1 cellular context compared by ENCODE assay signal in the genomic region with DNA sequence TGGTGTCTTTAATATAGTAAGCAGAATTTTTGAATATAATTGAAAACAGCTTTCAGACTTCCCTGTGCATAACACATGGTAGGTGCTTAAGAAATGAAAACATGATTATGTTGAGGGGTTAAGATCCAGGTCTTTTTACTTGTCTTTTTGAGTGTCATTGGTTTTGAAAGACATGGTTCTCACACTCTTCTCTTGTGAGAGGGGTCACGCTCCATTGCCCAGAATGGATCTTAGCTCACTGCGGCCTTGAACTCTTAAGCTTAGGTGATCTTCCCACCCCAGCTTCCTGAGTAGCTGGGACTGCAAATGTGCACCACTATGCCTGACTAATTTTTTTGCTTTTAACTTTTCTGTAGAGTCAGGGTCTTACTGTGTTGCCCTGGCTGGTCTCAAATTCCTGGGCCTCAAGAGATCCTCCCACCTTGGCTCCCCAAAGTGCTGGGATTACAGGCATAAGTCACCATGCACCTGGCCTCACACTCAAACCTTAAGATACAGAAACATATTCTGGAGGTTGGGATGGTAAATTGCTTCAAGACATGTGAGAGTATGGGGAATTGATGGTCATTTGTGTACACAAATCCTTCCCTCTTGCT.
TF ChIP-seq lines count a peak whose summit lies in the region.

No MANE protein-coding gene starts in this region.

TF ChIP-seq in K562, 482 proteins besides CTCF, POLR2A, EP300 and RAD21:
- TF ChIP-seq, protein P1, sequence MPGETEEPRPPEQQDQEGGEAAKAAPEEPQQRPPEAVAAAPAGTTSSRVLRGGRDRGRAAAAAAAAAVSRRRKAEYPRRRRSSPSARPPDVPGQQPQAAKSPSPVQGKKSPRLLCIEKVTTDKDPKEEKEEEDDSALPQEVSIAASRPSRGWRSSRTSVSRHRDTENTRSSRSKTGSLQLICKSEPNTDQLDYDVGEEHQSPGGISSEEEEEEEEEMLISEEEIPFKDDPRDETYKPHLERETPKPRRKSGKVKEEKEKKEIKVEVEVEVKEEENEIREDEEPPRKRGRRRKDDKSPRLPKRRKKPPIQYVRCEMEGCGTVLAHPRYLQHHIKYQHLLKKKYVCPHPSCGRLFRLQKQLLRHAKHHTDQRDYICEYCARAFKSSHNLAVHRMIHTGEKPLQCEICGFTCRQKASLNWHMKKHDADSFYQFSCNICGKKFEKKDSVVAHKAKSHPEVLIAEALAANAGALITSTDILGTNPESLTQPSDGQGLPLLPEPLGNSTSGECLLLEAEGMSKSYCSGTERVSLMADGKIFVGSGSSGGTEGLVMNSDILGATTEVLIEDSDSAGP (CRISPR knock-in tag; IDR thresholded peaks at IDR 0.05), result no peak
- TF ChIP-seq HDAC8 (tag; IDR thresholded peaks at IDR 0.05) (no peak), ELF1 (tag; IDR thresholded peaks at IDR 0.05) (no peak), RUNX1 (IDR thresholded peaks at IDR 0.05; ENCODE audit: low read depth) (no peak), ZNF695 (CRISPR knock-in tag; IDR thresholded peaks at IDR 0.05) (no peak), ZNF316 (IDR thresholded peaks at IDR 0.05) (no peak), MCM7 (IDR thresholded peaks at IDR 0.05) (no peak), POLR2AphosphoS5 (IDR thresholded peaks at IDR 0.05; ENCODE audit: control insufficient read depth, insufficient read depth, low read depth, low read length) (no peak), ILF3 (IDR thresholded peaks at IDR 0.05; ENCODE audit: borderline replicate concordance) (no peak), HSF4 (CRISPR knock-in tag; IDR thresholded peaks at IDR 0.05; ENCODE audit: borderline replicate concordance) (no peak), HDGF (IDR thresholded peaks at IDR 0.05) (no peak)
- TF ChIP-seq, protein P2, sequence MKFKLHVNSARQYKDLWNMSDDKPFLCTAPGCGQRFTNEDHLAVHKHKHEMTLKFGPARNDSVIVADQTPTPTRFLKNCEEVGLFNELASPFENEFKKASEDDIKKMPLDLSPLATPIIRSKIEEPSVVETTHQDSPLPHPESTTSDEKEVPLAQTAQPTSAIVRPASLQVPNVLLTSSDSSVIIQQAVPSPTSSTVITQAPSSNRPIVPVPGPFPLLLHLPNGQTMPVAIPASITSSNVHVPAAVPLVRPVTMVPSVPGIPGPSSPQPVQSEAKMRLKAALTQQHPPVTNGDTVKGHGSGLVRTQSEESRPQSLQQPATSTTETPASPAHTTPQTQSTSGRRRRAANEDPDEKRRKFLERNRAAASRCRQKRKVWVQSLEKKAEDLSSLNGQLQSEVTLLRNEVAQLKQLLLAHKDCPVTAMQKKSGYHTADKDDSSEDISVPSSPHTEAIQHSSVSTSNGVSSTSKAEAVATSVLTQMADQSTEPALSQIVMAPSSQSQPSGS (CRISPR knock-in tag; IDR thresholded peaks at IDR 0.05), result no peak
- TF ChIP-seq, protein P3, sequence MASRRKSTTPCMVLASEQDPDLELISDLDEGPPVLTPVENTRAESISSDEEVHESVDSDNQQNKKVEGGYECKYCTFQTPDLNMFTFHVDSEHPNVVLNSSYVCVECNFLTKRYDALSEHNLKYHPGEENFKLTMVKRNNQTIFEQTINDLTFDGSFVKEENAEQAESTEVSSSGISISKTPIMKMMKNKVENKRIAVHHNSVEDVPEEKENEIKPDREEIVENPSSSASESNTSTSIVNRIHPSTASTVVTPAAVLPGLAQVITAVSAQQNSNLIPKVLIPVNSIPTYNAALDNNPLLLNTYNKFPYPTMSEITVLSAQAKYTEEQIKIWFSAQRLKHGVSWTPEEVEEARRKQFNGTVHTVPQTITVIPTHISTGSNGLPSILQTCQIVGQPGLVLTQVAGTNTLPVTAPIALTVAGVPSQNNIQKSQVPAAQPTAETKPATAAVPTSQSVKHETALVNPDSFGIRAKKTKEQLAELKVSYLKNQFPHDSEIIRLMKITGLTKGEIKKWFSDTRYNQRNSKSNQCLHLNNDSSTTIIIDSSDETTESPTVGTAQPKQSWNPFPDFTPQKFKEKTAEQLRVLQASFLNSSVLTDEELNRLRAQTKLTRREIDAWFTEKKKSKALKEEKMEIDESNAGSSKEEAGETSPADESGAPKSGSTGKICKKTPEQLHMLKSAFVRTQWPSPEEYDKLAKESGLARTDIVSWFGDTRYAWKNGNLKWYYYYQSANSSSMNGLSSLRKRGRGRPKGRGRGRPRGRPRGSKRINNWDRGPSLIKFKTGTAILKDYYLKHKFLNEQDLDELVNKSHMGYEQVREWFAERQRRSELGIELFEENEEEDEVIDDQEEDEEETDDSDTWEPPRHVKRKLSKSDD (conservative IDR thresholded peaks at IDR 0.05; ENCODE audit: low read length), result no peak
- TF ChIP-seq, protein P4, sequence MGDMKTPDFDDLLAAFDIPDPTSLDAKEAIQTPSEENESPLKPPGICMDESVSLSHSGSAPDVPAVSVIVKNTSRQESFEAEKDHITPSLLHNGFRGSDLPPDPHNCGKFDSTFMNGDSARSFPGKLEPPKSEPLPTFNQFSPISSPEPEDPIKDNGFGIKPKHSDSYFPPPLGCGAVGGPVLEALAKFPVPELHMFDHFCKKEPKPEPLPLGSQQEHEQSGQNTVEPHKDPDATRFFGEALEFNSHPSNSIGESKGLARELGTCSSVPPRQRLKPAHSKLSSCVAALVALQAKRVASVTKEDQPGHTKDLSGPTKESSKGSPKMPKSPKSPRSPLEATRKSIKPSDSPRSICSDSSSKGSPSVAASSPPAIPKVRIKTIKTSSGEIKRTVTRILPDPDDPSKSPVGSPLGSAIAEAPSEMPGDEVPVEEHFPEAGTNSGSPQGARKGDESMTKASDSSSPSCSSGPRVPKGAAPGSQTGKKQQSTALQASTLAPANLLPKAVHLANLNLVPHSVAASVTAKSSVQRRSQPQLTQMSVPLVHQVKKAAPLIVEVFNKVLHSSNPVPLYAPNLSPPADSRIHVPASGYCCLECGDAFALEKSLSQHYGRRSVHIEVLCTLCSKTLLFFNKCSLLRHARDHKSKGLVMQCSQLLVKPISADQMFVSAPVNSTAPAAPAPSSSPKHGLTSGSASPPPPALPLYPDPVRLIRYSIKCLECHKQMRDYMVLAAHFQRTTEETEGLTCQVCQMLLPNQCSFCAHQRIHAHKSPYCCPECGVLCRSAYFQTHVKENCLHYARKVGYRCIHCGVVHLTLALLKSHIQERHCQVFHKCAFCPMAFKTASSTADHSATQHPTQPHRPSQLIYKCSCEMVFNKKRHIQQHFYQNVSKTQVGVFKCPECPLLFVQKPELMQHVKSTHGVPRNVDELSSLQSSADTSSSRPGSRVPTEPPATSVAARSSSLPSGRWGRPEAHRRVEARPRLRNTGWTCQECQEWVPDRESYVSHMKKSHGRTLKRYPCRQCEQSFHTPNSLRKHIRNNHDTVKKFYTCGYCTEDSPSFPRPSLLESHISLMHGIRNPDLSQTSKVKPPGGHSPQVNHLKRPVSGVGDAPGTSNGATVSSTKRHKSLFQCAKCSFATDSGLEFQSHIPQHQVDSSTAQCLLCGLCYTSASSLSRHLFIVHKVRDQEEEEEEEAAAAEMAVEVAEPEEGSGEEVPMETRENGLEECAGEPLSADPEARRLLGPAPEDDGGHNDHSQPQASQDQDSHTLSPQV (IDR thresholded peaks at IDR 0.05), result no peak
- TF ChIP-seq, protein P5, sequence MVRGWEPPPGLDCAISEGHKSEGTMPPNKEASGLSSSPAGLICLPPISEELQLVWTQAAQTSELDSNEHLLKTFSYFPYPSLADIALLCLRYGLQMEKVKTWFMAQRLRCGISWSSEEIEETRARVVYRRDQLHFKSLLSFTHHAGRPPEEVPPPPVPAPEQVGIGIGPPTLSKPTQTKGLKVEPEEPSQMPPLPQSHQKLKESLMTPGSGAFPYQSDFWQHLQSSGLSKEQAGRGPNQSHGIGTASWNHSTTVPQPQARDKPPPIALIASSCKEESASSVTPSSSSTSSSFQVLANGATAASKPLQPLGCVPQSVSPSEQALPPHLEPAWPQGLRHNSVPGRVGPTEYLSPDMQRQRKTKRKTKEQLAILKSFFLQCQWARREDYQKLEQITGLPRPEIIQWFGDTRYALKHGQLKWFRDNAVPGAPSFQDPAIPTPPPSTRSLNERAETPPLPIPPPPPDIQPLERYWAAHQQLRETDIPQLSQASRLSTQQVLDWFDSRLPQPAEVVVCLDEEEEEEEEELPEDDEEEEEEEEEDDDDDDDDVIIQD (CRISPR knock-in tag; IDR thresholded peaks at IDR 0.05), result no peak
- TF ChIP-seq, protein P6, sequence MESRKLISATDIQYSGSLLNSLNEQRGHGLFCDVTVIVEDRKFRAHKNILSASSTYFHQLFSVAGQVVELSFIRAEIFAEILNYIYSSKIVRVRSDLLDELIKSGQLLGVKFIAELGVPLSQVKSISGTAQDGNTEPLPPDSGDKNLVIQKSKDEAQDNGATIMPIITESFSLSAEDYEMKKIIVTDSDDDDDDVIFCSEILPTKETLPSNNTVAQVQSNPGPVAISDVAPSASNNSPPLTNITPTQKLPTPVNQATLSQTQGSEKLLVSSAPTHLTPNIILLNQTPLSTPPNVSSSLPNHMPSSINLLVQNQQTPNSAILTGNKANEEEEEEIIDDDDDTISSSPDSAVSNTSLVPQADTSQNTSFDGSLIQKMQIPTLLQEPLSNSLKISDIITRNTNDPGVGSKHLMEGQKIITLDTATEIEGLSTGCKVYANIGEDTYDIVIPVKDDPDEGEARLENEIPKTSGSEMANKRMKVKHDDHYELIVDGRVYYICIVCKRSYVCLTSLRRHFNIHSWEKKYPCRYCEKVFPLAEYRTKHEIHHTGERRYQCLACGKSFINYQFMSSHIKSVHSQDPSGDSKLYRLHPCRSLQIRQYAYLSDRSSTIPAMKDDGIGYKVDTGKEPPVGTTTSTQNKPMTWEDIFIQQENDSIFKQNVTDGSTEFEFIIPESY (CRISPR knock-in tag; IDR thresholded peaks at IDR 0.05), result no peak
